In the genomic region with DNA sequence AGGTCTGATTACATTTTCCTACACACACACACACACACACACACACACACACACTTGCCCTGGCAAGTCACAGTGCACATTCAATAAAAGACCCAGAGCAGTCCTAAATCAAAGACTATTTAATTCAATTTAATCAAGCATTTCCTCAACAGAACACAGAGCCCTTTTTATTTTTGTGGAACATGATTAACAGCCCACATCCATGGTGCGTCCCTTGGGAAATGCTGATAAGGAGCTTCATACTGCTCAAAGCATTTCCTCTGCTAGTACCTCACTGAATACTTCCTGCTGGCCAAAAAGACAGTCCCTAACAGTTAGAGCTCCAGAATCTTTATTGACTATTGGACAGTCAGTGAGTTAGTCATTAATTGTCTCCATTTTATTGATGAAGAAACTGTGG, we compare ENCODE assay signal across 2 cellular contexts.
A peak's percentile ranks its signal among the peaks of the same experiment; 100 is the strongest.
TF ChIP-seq lines count a peak whose summit lies in the region.

No MANE protein-coding gene starts in this region.

TF ChIP-seq in liver, 16 proteins besides CTCF, POLR2A, EP300 and RAD21:
- TF ChIP-seq, protein P1, sequence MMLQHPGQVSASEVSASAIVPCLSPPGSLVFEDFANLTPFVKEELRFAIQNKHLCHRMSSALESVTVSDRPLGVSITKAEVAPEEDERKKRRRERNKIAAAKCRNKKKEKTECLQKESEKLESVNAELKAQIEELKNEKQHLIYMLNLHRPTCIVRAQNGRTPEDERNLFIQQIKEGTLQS (IDR thresholded peaks at IDR 0.05): no peak
- TF ChIP-seq NR2F2 (IDR thresholded peaks at IDR 0.05) (peak; percentile 72), RXRA (IDR thresholded peaks at IDR 0.05) (peak in 1 of 2 donors; percentile 20), HNF4G (IDR thresholded peaks at IDR 0.05) (no peak)
- TF ChIP-seq, protein P2, sequence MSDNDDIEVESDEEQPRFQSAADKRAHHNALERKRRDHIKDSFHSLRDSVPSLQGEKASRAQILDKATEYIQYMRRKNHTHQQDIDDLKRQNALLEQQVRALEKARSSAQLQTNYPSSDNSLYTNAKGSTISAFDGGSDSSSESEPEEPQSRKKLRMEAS (IDR thresholded peaks at IDR 0.05): no peak
- TF ChIP-seq, protein P3, sequence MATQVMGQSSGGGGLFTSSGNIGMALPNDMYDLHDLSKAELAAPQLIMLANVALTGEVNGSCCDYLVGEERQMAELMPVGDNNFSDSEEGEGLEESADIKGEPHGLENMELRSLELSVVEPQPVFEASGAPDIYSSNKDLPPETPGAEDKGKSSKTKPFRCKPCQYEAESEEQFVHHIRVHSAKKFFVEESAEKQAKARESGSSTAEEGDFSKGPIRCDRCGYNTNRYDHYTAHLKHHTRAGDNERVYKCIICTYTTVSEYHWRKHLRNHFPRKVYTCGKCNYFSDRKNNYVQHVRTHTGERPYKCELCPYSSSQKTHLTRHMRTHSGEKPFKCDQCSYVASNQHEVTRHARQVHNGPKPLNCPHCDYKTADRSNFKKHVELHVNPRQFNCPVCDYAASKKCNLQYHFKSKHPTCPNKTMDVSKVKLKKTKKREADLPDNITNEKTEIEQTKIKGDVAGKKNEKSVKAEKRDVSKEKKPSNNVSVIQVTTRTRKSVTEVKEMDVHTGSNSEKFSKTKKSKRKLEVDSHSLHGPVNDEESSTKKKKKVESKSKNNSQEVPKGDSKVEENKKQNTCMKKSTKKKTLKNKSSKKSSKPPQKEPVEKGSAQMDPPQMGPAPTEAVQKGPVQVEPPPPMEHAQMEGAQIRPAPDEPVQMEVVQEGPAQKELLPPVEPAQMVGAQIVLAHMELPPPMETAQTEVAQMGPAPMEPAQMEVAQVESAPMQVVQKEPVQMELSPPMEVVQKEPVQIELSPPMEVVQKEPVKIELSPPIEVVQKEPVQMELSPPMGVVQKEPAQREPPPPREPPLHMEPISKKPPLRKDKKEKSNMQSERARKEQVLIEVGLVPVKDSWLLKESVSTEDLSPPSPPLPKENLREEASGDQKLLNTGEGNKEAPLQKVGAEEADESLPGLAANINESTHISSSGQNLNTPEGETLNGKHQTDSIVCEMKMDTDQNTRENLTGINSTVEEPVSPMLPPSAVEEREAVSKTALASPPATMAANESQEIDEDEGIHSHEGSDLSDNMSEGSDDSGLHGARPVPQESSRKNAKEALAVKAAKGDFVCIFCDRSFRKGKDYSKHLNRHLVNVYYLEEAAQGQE (IDR thresholded peaks at IDR 0.05): no peak
TF ChIP-seq in liver: peak in this region for 2.

TF ChIP-seq in HepG2, 621 proteins besides CTCF, POLR2A, EP300 and RAD21:
- TF ChIP-seq PRDM10 (CRISPR knock-in tag; IDR thresholded peaks at IDR 0.05; ENCODE audit: low read depth) (no peak), ATF6 (CRISPR knock-in tag; conservative IDR thresholded peaks at IDR 0.05) (no peak), ZNF790 (CRISPR knock-in tag; IDR thresholded peaks at IDR 0.05; ENCODE audit: borderline replicate concordance) (no peak), RBAK (CRISPR knock-in tag; IDR thresholded peaks at IDR 0.05) (no peak), ZNF512 (CRISPR knock-in tag; IDR thresholded peaks at IDR 0.05) (no peak), MBNL3 (CRISPR knock-in tag; conservative IDR thresholded peaks at IDR 0.05) (no peak), KDM3A (CRISPR knock-in tag; IDR thresholded peaks at IDR 0.05; ENCODE audit: low read depth) (no peak), ZSCAN21 (CRISPR knock-in tag; IDR thresholded peaks at IDR 0.05; ENCODE audit: borderline replicate concordance) (no peak), ZNF354B (CRISPR knock-in tag; IDR thresholded peaks at IDR 0.05) (no peak), ELK4 (CRISPR knock-in tag; IDR thresholded peaks at IDR 0.05; ENCODE audit: borderline replicate concordance) (no peak), CREB1 (IDR thresholded peaks at IDR 0.05) (no peak), CREB1 (CRISPR knock-in tag; IDR thresholded peaks at IDR 0.05) (no peak), ZNF180 (CRISPR knock-in tag; IDR thresholded peaks at IDR 0.05; ENCODE audit: borderline replicate concordance, low read depth) (no peak), BRCA1 (CRISPR knock-in tag; IDR thresholded peaks at IDR 0.05) (no peak), GMEB1 (CRISPR knock-in tag; IDR thresholded peaks at IDR 0.05; ENCODE audit: borderline replicate concordance) (no peak)
- TF ChIP-seq, protein P3 (IDR thresholded peaks at IDR 0.05; ENCODE audit: borderline replicate concordance in 1 of 2, low read depth in 1 of 2, low read length in 2 of 2): no peak
